In genomic region chr12:105060715-105061378, GRCh38 we compare ENCODE assay signal across 23 cellular contexts. TPM values are rescaled to one million over a fixed set of nuclear protein-coding genes. Genes with fewer than 3 reads are reported as not detected.
DNase-seq lines count a peak whose midpoint lies in the region; ATAC-seq, FAIRE-seq and TF ChIP-seq lines count a peak whose summit lies in the region.
"Had no signal": no experiment of that assay in that cellular context is flagged by ENCODE, and none has a peak within 500 bp of the region (broad histone marks: within the 10 kb centered on the region; RNA-seq: fewer than 3 reads in every experiment).

No MANE protein-coding gene starts in this region.

- no peaks in the 10 kb centered on the region for H3K9me2 ChIP-seq in GM23338 (ENCODE audit: insufficient read depth)

- H3K9me3 ChIP-seq in keratinocyte (ENCODE audit: control insufficient read depth, low read depth, low read length): no peaks in the 10 kb centered on the region
- H3K9me3 ChIP-seq: Peyer's patch, uterus had no signal

- H3K36me3 Mint-ChIP-seq in GM23338 (ENCODE audit: low read depth): peaks cover 80% of the 10 kb centered on the region
- H3K36me3 Mint-ChIP-seq: activated naive CD4-positive, alpha-beta T cell treated with anti-CD3 and anti-CD28 coated beads, Interleukin-2, amount 50 U/mL, for 24 hours had no signal

- H3K4me1 Mint-ChIP-seq in GM23338: no peaks in the 10 kb centered on the region; the same call in 2 of the 3 replicates
- H3K4me1 Mint-ChIP-seq: activated B cell treated with CpG ODN at 0.5 μM for 24 hours; activated naive CD4-positive, alpha-beta T cell treated with anti-CD3 and anti-CD28 coated beads, Interleukin-2, amount 50 U/mL, for 24 hours; naive thymus-derived CD8-positive, alpha-beta T cell had no signal

- peaks cover 6% of the 10 kb centered on the region; the same call in 1 of the 3 replicates for H3K9me3 Mint-ChIP-seq in GM23338

- H3K27me3 ChIP-seq in GM23338 (ENCODE audit: insufficient read depth): no peaks in the 10 kb centered on the region
- H3K27me3 ChIP-seq in keratinocyte (ENCODE audit: control insufficient read depth, extremely low read depth, insufficient read depth, low read length): no peaks in the 10 kb centered on the region
- H3K27me3 ChIP-seq: Peyer's patch, SJCRH30, uterus had no signal

- dilution Hi-C loops in keratinocyte (cut with MboI; ENCODE audit: extremely low pct_ligation_motif_present, low sequenced_read_pairs): no loop called here

- H3K27ac Mint-ChIP-seq in GM23338: peak overlapping the region; percentile 69; the same call in 1 of the 2 replicates
- H3K27ac Mint-ChIP-seq: activated B cell treated with CpG ODN at 0.5 μM for 24 hours; activated CD4-positive, alpha-beta memory T cell treated with anti-CD3 and anti-CD28 coated beads, Interleukin-2, amount 10 ng/mL, durations not matched to agents 7 days and 5 days; activated naive CD4-positive, alpha-beta T cell treated with anti-CD3 and anti-CD28 coated beads, Interleukin-2, amount 50 U/mL, for 24 hours; naive thymus-derived CD8-positive, alpha-beta T cell had no signal

- TF ChIP-seq CTCF in GM23338 (conservative IDR thresholded peaks at IDR 0.05; ENCODE audit: low read depth in 2 of 2) (no peak), RWPE1 (conservative IDR thresholded peaks at IDR 0.05; ENCODE audit: low read depth) (no peak), keratinocyte (optimal IDR thresholded peaks at IDR 0.05 in 1 of 3, IDR thresholded peaks at IDR 0.05 in 1 of 3, conservative IDR thresholded peaks at IDR 0.05 in 1 of 3; ENCODE audit: extremely low read depth in 1 of 3, insufficient read depth in 2 of 3, low read length in 3 of 3) (no peak)

- H3K9me1 ChIP-seq in keratinocyte (ENCODE audit: control insufficient read depth, extremely low read depth, insufficient read depth, low read length): no peaks in the 10 kb centered on the region

- H3K79me2 ChIP-seq in GM23338 (replicated peaks; ENCODE audit: insufficient read depth) (no peaks in the 10 kb centered on the region), keratinocyte (ENCODE audit: control insufficient read depth, insufficient read depth, low read length) (no peaks in the 10 kb centered on the region)

- no peak overlapping the region for H3K9ac ChIP-seq in keratinocyte (ENCODE audit: control insufficient read depth, extremely low read depth, insufficient read depth, low read length)

- no peaks in the 10 kb centered on the region for H3K4me1 ChIP-seq in GM23338 (ENCODE audit: insufficient read depth)
- H3K4me1 ChIP-seq in keratinocyte (ENCODE audit: control insufficient read depth, extremely low read depth, insufficient read depth, low read length): peaks cover 5% of the 10 kb centered on the region
- H3K4me1 ChIP-seq: Peyer's patch, SJCRH30, uterus had no signal

- no peak overlapping the region for H3K4me3 Mint-ChIP-seq in GM23338
- H3K4me3 Mint-ChIP-seq: activated B cell treated with CpG ODN at 0.5 μM for 24 hours; activated CD4-positive, alpha-beta memory T cell treated with anti-CD3 and anti-CD28 coated beads, Interleukin-2, amount 10 ng/mL, durations not matched to agents 7 days and 5 days; activated naive CD4-positive, alpha-beta T cell treated with anti-CD3 and anti-CD28 coated beads, Interleukin-2, amount 50 U/mL, for 24 hours; naive thymus-derived CD8-positive, alpha-beta T cell had no signal

- H3K27ac ChIP-seq in GM23338 (ENCODE audit: low read depth): no peak overlapping the region
- H3K27ac ChIP-seq in RWPE1: no peak overlapping the region
- no peak overlapping the region for H3K27ac ChIP-seq in keratinocyte (ENCODE audit: control insufficient read depth, insufficient read depth, low read length)
- H3K27ac ChIP-seq: Peyer's patch, SJCRH30, uterus had no signal

- H3K27me3 Mint-ChIP-seq in GM23338 (ENCODE audit: insufficient read depth, low read depth, poor library complexity): peaks cover 2% of the 10 kb centered on the region

- H3K4me2 ChIP-seq in GM23338: no peak overlapping the region
- no peak overlapping the region for H3K4me2 ChIP-seq in keratinocyte (ENCODE audit: control insufficient read depth, extremely low read depth, insufficient read depth, low read depth, low read length)

- no peaks in the 10 kb centered on the region for H3F3A ChIP-seq in GM23338 (replicated peaks; ENCODE audit: low read depth)

- CTCF ChIA-PET in RWPE1 (lab: Yijun Ruan, JAX): no interaction called here

- DNase-seq in DMS53 (lab: John Stamatoyannopoulos, UW) (peak; percentile 77), GM23338 (ENCODE audit: low spot score) (no peak), RWPE1 (ENCODE audit: low spot score) (peak; percentile 60), keratinocyte (ENCODE audit: low read depth, low spot score) (peak; percentile 79), dermis blood vessel endothelial cell (no peak)
- no peak for DNase-seq in stimulated activated CD4-positive, alpha-beta T cell treated with anti-CD3 and anti-CD28 coated beads, Interleukin-15, amount 100 ng/mL, for 24 hours
- DNase-seq: activated B cell treated with CpG ODN at 0.5 μM for 24 hours; activated CD4-positive, alpha-beta memory T cell treated with anti-CD3 and anti-CD28 coated beads, Interleukin-2, amount 10 ng/mL, durations not matched to agents 7 days and 5 days; activated CD8-positive, alpha-beta memory T cell treated with anti-CD3 and anti-CD28 coated beads, Interleukin-2, amount 50 U/mL, for 48 hours; aorta; IMR-90; naive thymus-derived CD8-positive, alpha-beta T cell; NCI-H2081 treated with DMSO at 0.1 percent for 48 hours; NCI-H446; Peyer's patch; SJCRH30; stimulated activated naive CD4-positive, alpha-beta T cell treated with Interleukin-2 at 50 U/mL for 16 hours; T-helper 1 cell; uterus had no signal

- ATAC-seq in GM23338: no peak
- no peak for ATAC-seq in activated CD4-positive, CD25-positive, alpha-beta regulatory T cell treated with anti-CD3 and anti-CD28 coated beads, Interleukin-2, amount 50 U/mL, for 24 hours
- ATAC-seq: GM12878; naive thymus-derived CD8-positive, alpha-beta T cell had no signal

- H3K36me3 ChIP-seq in GM23338 (ENCODE audit: insufficient read depth): no peaks in the 10 kb centered on the region; the same call in 1 of the 2 replicates
- H3K36me3 ChIP-seq in keratinocyte (ENCODE audit: control insufficient read depth in 2 of 2, extremely low read depth in 1 of 2, insufficient read depth in 2 of 2, low read length in 2 of 2): no peaks in the 10 kb centered on the region
- H3K36me3 ChIP-seq: Peyer's patch, SJCRH30, uterus had no signal

- H2AFZ ChIP-seq in GM23338 (no peak overlapping the region), keratinocyte (ENCODE audit: control insufficient read depth, low read length) (no peak overlapping the region)

- no peak overlapping the region for H3K4me3 ChIP-seq in GM23338
- no peak overlapping the region for H3K4me3 ChIP-seq in keratinocyte (ENCODE audit: control insufficient read depth in 2 of 3, extremely low read depth in 1 of 3, insufficient read depth in 2 of 3, low read depth in 1 of 3, low read length in 3 of 3)
- H3K4me3 ChIP-seq: GM12878, Peyer's patch, SJCRH30, uterus had no signal

- H4K20me1 ChIP-seq in GM23338 (replicated peaks; ENCODE audit: insufficient read depth) (no peaks in the 10 kb centered on the region), keratinocyte (ENCODE audit: control insufficient read depth, extremely low read depth, insufficient read depth, low read length) (no peaks in the 10 kb centered on the region)

- peak; percentile 84 for FAIRE-seq in keratinocyte (lab: Jason Lieb, UNC)
- FAIRE-seq: endometrium, GM12878 had no signal

- POLR2A ChIA-PET in RWPE1 (lab: Yijun Ruan, JAX; ENCODE audit: low non-redundant PET): interaction anchor here (0.7 kb wide), 1 partner anchor 678 kb away, joined by 6 read pairs; no protein-coding TSS in a partner anchor

TF ChIP-seq in GM23338, 12 proteins besides CTCF, POLR2A, EP300 and RAD21 (continues in another document):
- TF ChIP-seq STAT1 (IDR thresholded peaks at IDR 0.05; ENCODE audit: unreplicated experiment): no peak
- TF ChIP-seq EZH2phosphoT487 (IDR thresholded peaks at IDR 0.05; ENCODE audit: unreplicated experiment): no peak
- no peak for TF ChIP-seq CREB1 (CRISPR knock-in tag; IDR thresholded peaks at IDR 0.05; ENCODE audit: low read depth)
- no peak for TF ChIP-seq JUNB (IDR thresholded peaks at IDR 0.05; ENCODE audit: unreplicated experiment)
- no peak for TF ChIP-seq EZH2 (IDR thresholded peaks at IDR 0.05; ENCODE audit: low read depth, unreplicated experiment)
- no peak for TF ChIP-seq ZNF331 (CRISPR knock-in tag; IDR thresholded peaks at IDR 0.05; ENCODE audit: low read depth)
- no peak for TF ChIP-seq POLR2AphosphoS5 (IDR thresholded peaks at IDR 0.05; ENCODE audit: low read depth)
- TF ChIP-seq NANOG (IDR thresholded peaks at IDR 0.05; ENCODE audit: borderline replicate concordance): no peak

RNA-seq across cellular contexts. Expression of gene ALDH1L2, which starts 23.4 kb away (rescaled TPM):
- total RNA-seq in GM23338 (2014; rRNA removed; shearing (Covaris generic)): 3.9 and 9.1 TPM in 2 replicates
- 3.4 and 5.8 TPM in 2 replicates for polyA plus RNA-seq in GM23338 (2016; fragmentation: Nextera tagmentation; extraction: Ambion mirVana)
- polyA plus RNA-seq in keratinocyte: 0.90 to 1.8 TPM (median 1.5 TPM) in 3 replicates
- polyA plus RNA-seq in keratinocyte (2011; ENCODE audit: low read depth): 2.5 TPM
- 0.79 and 2.0 TPM in 2 replicates for polyA plus RNA-seq in keratinocyte (2011; cell fraction: cytosol; rRNA removed)
- polyA plus RNA-seq in keratinocyte (2011; cell fraction: nucleus; rRNA removed): 2.9 and 3.5 TPM in 2 replicates
- 0.87 and 1.4 TPM in 2 replicates for polyA plus RNA-seq in keratinocyte (2012; ENCODE audit: low replicate concordance)
- polyA minus RNA-seq in keratinocyte: 0.49 to 2.3 TPM (median 0.79 TPM) in 3 replicates
- 1.7 TPM for polyA minus RNA-seq in keratinocyte (2011; cell fraction: cytosol; rRNA and poly(A)+ RNA removed)
- polyA minus RNA-seq in keratinocyte (2011; cell fraction: nucleus; rRNA and poly(A)+ RNA removed): 2.7 and 3.4 TPM in 2 replicates
- total RNA-seq in dermis blood vessel endothelial cell: 0.65 and 1.2 TPM in 2 replicates
- polyA plus RNA-seq: naive thymus-derived CD8-positive, alpha-beta T cell had no signal

RNA-seq across cellular contexts. Expression of gene WASHC4, which starts 46.7 kb away (rescaled TPM):
- 83.0 and 94.9 TPM in 2 replicates for total RNA-seq in GM23338 (2014; rRNA removed; shearing (Covaris generic))
- polyA plus RNA-seq in GM23338 (2016; fragmentation: Nextera tagmentation; extraction: Ambion mirVana): 75.7 and 83.5 TPM in 2 replicates
- 32.4 to 58.1 TPM (median 42.0 TPM) in 3 replicates for polyA plus RNA-seq in keratinocyte
- polyA plus RNA-seq in keratinocyte (2011; ENCODE audit: low read depth): 133 TPM
- 15.6 and 38.8 TPM in 2 replicates for polyA plus RNA-seq in keratinocyte (2011; cell fraction: cytosol; rRNA removed)
- polyA plus RNA-seq in keratinocyte (2011; cell fraction: nucleus; rRNA removed): 43.8 and 66.8 TPM in 2 replicates
- 21.1 and 26.7 TPM in 2 replicates for polyA plus RNA-seq in keratinocyte (2012; ENCODE audit: low replicate concordance)
- 12.1 to 76.6 TPM (median 45.0 TPM) in 3 replicates for polyA minus RNA-seq in keratinocyte
- polyA minus RNA-seq in keratinocyte (2011; cell fraction: cytosol; rRNA and poly(A)+ RNA removed): 42.2 TPM
- polyA minus RNA-seq in keratinocyte (2011; cell fraction: nucleus; rRNA and poly(A)+ RNA removed): 79.6 and 138 TPM in 2 replicates
- total RNA-seq in dermis blood vessel endothelial cell: 151 and 161 TPM in 2 replicates

Comparison
In these comparisons a context has a peak if more than half of its experiments do, and no peak if none do; other contexts are left out.
1. DNase-seq: peak in DMS53 (single experiment), RWPE1 (single experiment) and keratinocyte (single experiment); none in GM23338 (single experiment), dermis blood vessel endothelial cell (single experiment) and stimulated activated CD4-positive, alpha-beta T cell treated with anti-CD3 and anti-CD28 coated beads, Interleukin-15, amount 100 ng/mL, for 24 hours (single experiment).